Comparison of ENCODE assay signal across 8 cellular contexts in genomic region chr5:62354028-62354874, GRCh38. TPM values are rescaled to one million over a fixed set of nuclear protein-coding genes. Genes with fewer than 3 reads are reported as not detected.
A peak's percentile ranks its signal among the peaks of the same experiment; 100 is the strongest.
DNase-seq lines count a peak whose midpoint lies in the region; ATAC-seq and TF ChIP-seq lines count a peak whose summit lies in the region.

No MANE protein-coding gene starts in this region.

- H3K27ac ChIP-seq in neutrophil, result no peak overlapping the region

- H3K27me3 ChIP-seq in neutrophil, result no peaks in the 10 kb centered on the region

- ATAC-seq in GM19438 (IDR thresholded peaks at IDR 0.05; ENCODE audit: low read depth, unreplicated experiment), result peak; percentile 79
- peak; percentile 92 for ATAC-seq in HG03442 (IDR thresholded peaks at IDR 0.05; ENCODE audit: unreplicated experiment)

- H3K36me3 ChIP-seq in neutrophil, result peaks cover 66% of the 10 kb centered on the region

- no peaks in the 10 kb centered on the region for H3K4me1 ChIP-seq in neutrophil (ENCODE audit: control insufficient read depth in 1 of 2, insufficient read depth in 1 of 2, low read depth in 1 of 2, low read length in 1 of 2)

- DNase-seq in NCI-H510A treated with DMSO at 0.1 percent for 48 hours (lab: John Stamatoyannopoulos, UW) (peak; percentile 26), NCI-H510A (lab: John Stamatoyannopoulos, UW) (no peak), RPMI7951 (ENCODE audit: low read depth) (peak; percentile 41), epithelial cell of esophagus (ENCODE audit: low read depth) (peak; percentile 60)
- DNase-seq in activated CD8-positive, alpha-beta memory T cell treated with anti-CD3 and anti-CD28 coated beads, Interleukin-2, amount 50 U/mL, for 4 hours, result no peak

- no peaks in the 10 kb centered on the region for H3K9me3 ChIP-seq in neutrophil

- no peak overlapping the region for H3K4me3 ChIP-seq in epithelial cell of esophagus (ENCODE audit: low read length)
- H3K4me3 ChIP-seq in neutrophil (ENCODE audit: low read depth in 1 of 2, low read length in 1 of 2), result no peak overlapping the region

- peak; percentile 41 for TF ChIP-seq CTCF in epithelial cell of esophagus (IDR thresholded peaks at IDR 0.05; ENCODE audit: insufficient read depth, low read depth, low read length, missing control alignments)
- TF ChIP-seq CTCF in neutrophil (IDR thresholded peaks at IDR 0.05), result peak; percentile 17

RNA-seq across cellular contexts. Expression of gene KIF2A, which starts 48.2 kb away (rescaled TPM):
- total RNA-seq in RPMI7951 (2014; rRNA removed; shearing (Covaris generic)), result 48.5 and 54.9 TPM in 2 replicates

RNA-seq across cellular contexts. Expression of gene DIMT1, which starts 49.5 kb away (rescaled TPM):
- total RNA-seq in RPMI7951 (2014; rRNA removed; shearing (Covaris generic)), result 23.1 and 29.0 TPM in 2 replicates

RNA-seq across cellular contexts. Expression of gene IPO11, which starts 58.3 kb away (rescaled TPM):
- 18.0 and 22.9 TPM in 2 replicates for total RNA-seq in RPMI7951 (2014; rRNA removed; shearing (Covaris generic))

Comparison
In these comparisons a context has a peak if more than half of its experiments do, and no peak if none do; other contexts are left out.
1. DNase-seq: peak in NCI-H510A treated with DMSO at 0.1 percent for 48 hours (single experiment), RPMI7951 (single experiment) and epithelial cell of esophagus (single experiment); none in NCI-H510A (single experiment) and activated CD8-positive, alpha-beta memory T cell treated with anti-CD3 and anti-CD28 coated beads, Interleukin-2, amount 50 U/mL, for 4 hours (single experiment).